In genomic region chr4:3087398-3087797, GRCh38 we compare ENCODE assay signal across 29 cellular contexts. TPM values are rescaled to one million over a fixed set of nuclear protein-coding genes. Genes with fewer than 3 reads are reported as not detected.
"Had no signal": no experiment of that assay in that cellular context is flagged by ENCODE, and none has a peak within 500 bp of the region (broad histone marks: within the 10 kb centered on the region; RNA-seq: fewer than 3 reads in every experiment).

No MANE protein-coding gene starts in this region.

- H3K4me3 Mint-ChIP-seq: activated CD4-positive, alpha-beta memory T cell treated with anti-CD3 and anti-CD28 coated beads, Interleukin-2, amount 10 ng/mL, durations not matched to agents 7 days and 5 days; activated naive CD4-positive, alpha-beta T cell treated with anti-CD3 and anti-CD28 coated beads, Interleukin-2, amount 10 ng/mL, durations not matched to agents 7 days and 5 days had no signal

- ATAC-seq: Panc1, Right ventricle myocardium inferior had no signal

- H3K27ac Mint-ChIP-seq: activated CD4-positive, alpha-beta memory T cell treated with anti-CD3 and anti-CD28 coated beads, Interleukin-2, amount 10 ng/mL, durations not matched to agents 7 days and 5 days; activated naive CD4-positive, alpha-beta T cell treated with anti-CD3 and anti-CD28 coated beads, Interleukin-2, amount 10 ng/mL, durations not matched to agents 7 days and 5 days had no signal

- H3K4me3 ChIP-seq: breast epithelium, colonic mucosa had no signal

- H3K27me3 Mint-ChIP-seq: activated CD4-positive, alpha-beta memory T cell treated with anti-CD3 and anti-CD28 coated beads, Interleukin-2, amount 10 ng/mL, durations not matched to agents 7 days and 5 days; activated naive CD4-positive, alpha-beta T cell treated with anti-CD3 and anti-CD28 coated beads, Interleukin-2, amount 10 ng/mL, durations not matched to agents 7 days and 5 days had no signal

- H3K4me1 ChIP-seq: breast epithelium, colonic mucosa had no signal

- H3K4me2 ChIP-seq: SK-N-SH had no signal

- H3K9me2 ChIP-seq: SK-N-SH had no signal

- H3K9me3 ChIP-seq: breast epithelium, colonic mucosa, SK-N-SH had no signal

- H3K27ac ChIP-seq: breast epithelium, colonic mucosa, WERI-Rb-1 had no signal

- H3K27me3 ChIP-seq: breast epithelium, colonic mucosa had no signal

- H3K9ac ChIP-seq: SK-N-SH had no signal

- DNase-seq: activated CD4-positive, alpha-beta memory T cell treated with anti-CD3 and anti-CD28 coated beads, Interleukin-2, amount 10 ng/mL, durations not matched to agents 7 days and 5 days; activated CD4-positive, alpha-beta T cell treated with anti-CD3 and anti-CD28 coated beads, Interleukin-2, amount 50 U/mL, for 1 hour; activated effector memory CD4-positive, alpha-beta T cell treated with anti-CD3 and anti-CD28 coated beads, Interleukin-2, amount 50 U/mL, for 16 hours; activated naive CD4-positive, alpha-beta T cell treated with anti-CD3 and anti-CD28 coated beads, Interleukin-2, amount 10 ng/mL, durations not matched to agents 7 days and 5 days; activated T-cell treated with anti-CD3 and anti-CD28 coated beads for 4 hours; aorta; caudate nucleus; colonic mucosa; Kasumi-1; KBM-7; NCI-H1105 treated with DMSO at 0.1 percent for 48 hours; NCI-H1436 treated with DMSO at 0.1 percent for 48 hours; NCI-H187; NCI-H2081; NCI-H510A treated with DMSO at 0.1 percent for 48 hours; NCI-H69; NK-92 treated with Interleukin-12 subunit alpha and Interleukin-12 subunit beta, amount 100 ng/mL, for 24 hours; OCI-M1; RPMI8226; SK-N-SH; T-helper 1 cell; WERI-Rb-1 had no signal

- H3K36me3 ChIP-seq: breast epithelium, colonic mucosa had no signal

- H3K9me3 Mint-ChIP-seq: activated CD4-positive, alpha-beta memory T cell treated with anti-CD3 and anti-CD28 coated beads, Interleukin-2, amount 10 ng/mL, durations not matched to agents 7 days and 5 days; activated naive CD4-positive, alpha-beta T cell treated with anti-CD3 and anti-CD28 coated beads, Interleukin-2, amount 10 ng/mL, durations not matched to agents 7 days and 5 days had no signal

RNA-seq across cellular contexts. Expression of gene HTT-AS, which starts 13.1 kb away (rescaled TPM):
- total RNA-seq: activated CD4-positive, alpha-beta memory T cell treated with anti-CD3 and anti-CD28 coated beads, Interleukin-2, amount 10 ng/mL, durations not matched to agents 7 days and 5 days; activated CD8-positive, alpha-beta memory T cell treated with anti-CD3 and anti-CD28 coated beads for 36 hours; aorta; breast epithelium; cerebellum; colonic mucosa; Right ventricle myocardium inferior; T-helper 2 cell treated with Interferon-gamma antibody and Interleukin-4, amounts not matched to agents 100 ng/mL and 5 ng/mL, for 36 hours had no signal
- polyA plus RNA-seq: adipose tissue, aorta, SK-N-SH had no signal
